Comparison of ENCODE assay signal across 40 cellular contexts in genomic region chr5:32245742-32246141, GRCh38.
"Had no signal": no experiment of that assay in that cellular context is flagged by ENCODE, and none has a peak within 500 bp of the region (broad histone marks: within the 10 kb centered on the region; RNA-seq: fewer than 3 reads in every experiment).

No MANE protein-coding gene starts in this region.

- H3K27ac ChIP-seq: adrenal gland, ascending aorta, body of pancreas, brain microvascular endothelial cell, breast epithelium, cardiac muscle cell had no signal

- H3K9me3 ChIP-seq: adrenal gland, ascending aorta, body of pancreas, breast epithelium had no signal

- H3K27ac Mint-ChIP-seq: activated naive CD4-positive, alpha-beta T cell treated with anti-CD3 and anti-CD28 coated beads for 36 hours; activated naive CD4-positive, alpha-beta T cell treated with anti-CD3 and anti-CD28 coated beads, Interleukin-2, amount 10 ng/mL, durations not matched to agents 7 days and 5 days; activated naive CD4-positive, alpha-beta T cell treated with anti-CD3 and anti-CD28 coated beads, Interleukin-2, amount 50 U/mL, for 24 hours; activated naive CD4-positive, alpha-beta T cell treated with anti-CD3 and anti-CD28 coated beads, Interleukin-2, amount 50 U/mL, for 72 hours; activated naive CD8-positive, alpha-beta T cell; activated naive CD8-positive, alpha-beta T cell treated with anti-CD3 and anti-CD28 coated beads for 36 hours; activated naive CD8-positive, alpha-beta T cell treated with anti-CD3 and anti-CD28 coated beads, Interleukin-2, amount 10 ng/mL, durations not matched to agents 7 days and 5 days; activated naive CD8-positive, alpha-beta T cell treated with anti-CD3 and anti-CD28 coated beads, Interleukin-2, amount 50 U/mL, for 24 hours; activated T-cell treated with anti-CD3 and anti-CD28 coated beads, Interleukin-2, amount 50 U/mL, for 24 hours; activated T-cell treated with anti-CD3 and anti-CD28 coated beads, Interleukin-2, amount 50 U/mL, for 72 hours; activated T-helper 1 cell treated with anti-CD3 and anti-CD28 coated beads, Interleukin-12 subunit alpha, Interleukin-12 subunit beta, Interleukin-2, Interleukin-4 antibody, amounts not matched to agents 30 ng/mL and 10 ng/mL and 1 ng/mL, durations not matched to agents 14 hours and 24 hours and 36 hours; activated T-helper 17 cell treated with anti-CD3 and anti-CD28 coated beads, Interleukin-2, amount 50 U/mL, for 72 hours; activated T-helper 2 cell treated with anti-CD3 and anti-CD28 coated beads, Interferon-gamma antibody, Interleukin-2, Interleukin-4, amounts not matched to agents 10 μg/mL and 5 μg/mL and 100 μg/mL, durations not matched to agents 14 hours and 24 hours and 36 hours; brain had no signal

- ATAC-seq: activated naive CD4-positive, alpha-beta T cell treated with anti-CD3 and anti-CD28 coated beads, Interleukin-2, amount 50 U/mL, for 72 hours; activated naive CD8-positive, alpha-beta T cell treated with anti-CD3 and anti-CD28 coated beads, Interleukin-2, amount 50 U/mL, for 24 hours; activated T-cell treated with anti-CD3 and anti-CD28 coated beads, Interleukin-2, amount 50 U/mL, for 4 hours; activated T-cell treated with anti-CD3 and anti-CD28 coated beads, Interleukin-2, amount 50 U/mL, for 72 hours; activated T-helper 17 cell treated with anti-CD3 and anti-CD28 coated beads, Interleukin-2, amount 50 U/mL, for 72 hours; body of pancreas had no signal

- DNase-seq: activated effector memory CD4-positive, alpha-beta T cell treated with anti-CD3 and anti-CD28 coated beads, Interleukin-2, amount 50 U/mL, for 16 hours; activated effector memory CD4-positive, alpha-beta T cell treated with Interleukin-2 at 50 U/mL for 16 hours; activated gamma-delta T cell; activated gamma-delta T cell treated with Interleukin-2 at 50 U/mL for 16 hours; activated naive CD4-positive, alpha-beta T cell; activated naive CD4-positive, alpha-beta T cell treated with anti-CD3 and anti-CD28 coated beads for 36 hours; activated naive CD4-positive, alpha-beta T cell treated with anti-CD3 and anti-CD28 coated beads, Interleukin-2, amount 10 ng/mL, durations not matched to agents 7 days and 5 days; activated naive CD4-positive, alpha-beta T cell treated with anti-CD3 and anti-CD28 coated beads, Interleukin-2, amount 50 U/mL, for 16 hours; activated naive CD4-positive, alpha-beta T cell treated with Interleukin-2 at 50 U/mL for 16 hours; activated naive CD8-positive, alpha-beta T cell treated with anti-CD3 and anti-CD28 coated beads for 36 hours; activated naive CD8-positive, alpha-beta T cell treated with anti-CD3 and anti-CD28 coated beads, Interleukin-2, amount 10 ng/mL, durations not matched to agents 7 days and 5 days; activated naive CD8-positive, alpha-beta T cell treated with anti-CD3 and anti-CD28 coated beads, Interleukin-2, amount 50 U/mL, for 24 hours; activated T-cell treated with anti-CD3 and anti-CD28 coated beads, Interleukin-2, amount 50 U/mL, for 1 hour; activated T-cell treated with anti-CD3 and anti-CD28 coated beads, Interleukin-2, amount 50 U/mL, for 24 hours; activated T-cell treated with anti-CD3 and anti-CD28 coated beads, Interleukin-2, amount 50 U/mL, for 4 hours; activated T-cell treated with anti-CD3 and anti-CD28 coated beads, Interleukin-2, amount 50 U/mL, for 48 hours; activated T-cell treated with anti-CD3 and anti-CD28 coated beads, Interleukin-2, amount 50 U/mL, for 72 hours; adrenal gland; amniotic stem cell; amygdala; anterior cingulate cortex; aorta; body of pancreas; brain microvascular endothelial cell; caudate nucleus; central memory CD4-positive, alpha-beta T cell; cerebellar nuclear complex had no signal

- H3K9me3 Mint-ChIP-seq: activated naive CD4-positive, alpha-beta T cell treated with anti-CD3 and anti-CD28 coated beads for 36 hours; activated naive CD4-positive, alpha-beta T cell treated with anti-CD3 and anti-CD28 coated beads, Interleukin-2, amount 10 ng/mL, durations not matched to agents 7 days and 5 days; activated naive CD4-positive, alpha-beta T cell treated with anti-CD3 and anti-CD28 coated beads, Interleukin-2, amount 50 U/mL, for 24 hours; activated naive CD4-positive, alpha-beta T cell treated with anti-CD3 and anti-CD28 coated beads, Interleukin-2, amount 50 U/mL, for 72 hours; activated naive CD8-positive, alpha-beta T cell treated with anti-CD3 and anti-CD28 coated beads for 36 hours; activated naive CD8-positive, alpha-beta T cell treated with anti-CD3 and anti-CD28 coated beads, Interleukin-2, amount 10 ng/mL, durations not matched to agents 7 days and 5 days; activated naive CD8-positive, alpha-beta T cell treated with anti-CD3 and anti-CD28 coated beads, Interleukin-2, amount 50 U/mL, for 24 hours; activated T-cell treated with anti-CD3 and anti-CD28 coated beads, Interleukin-2, amount 50 U/mL, for 24 hours; activated T-cell treated with anti-CD3 and anti-CD28 coated beads, Interleukin-2, amount 50 U/mL, for 4 hours; activated T-cell treated with anti-CD3 and anti-CD28 coated beads, Interleukin-2, amount 50 U/mL, for 72 hours; activated T-helper 1 cell treated with anti-CD3 and anti-CD28 coated beads, Interleukin-12 subunit alpha, Interleukin-12 subunit beta, Interleukin-2, Interleukin-4 antibody, amounts not matched to agents 30 ng/mL and 10 ng/mL and 1 ng/mL, durations not matched to agents 14 hours and 24 hours and 36 hours; activated T-helper 17 cell treated with anti-CD3 and anti-CD28 coated beads, Interleukin-2, amount 50 U/mL, for 72 hours; activated T-helper 2 cell treated with anti-CD3 and anti-CD28 coated beads, Interferon-gamma antibody, Interleukin-2, Interleukin-4, amounts not matched to agents 10 μg/mL and 5 μg/mL and 100 μg/mL, durations not matched to agents 14 hours and 24 hours and 36 hours; central memory CD8-positive, alpha-beta T cell had no signal

- H3K4me3 ChIP-seq: adrenal gland, ascending aorta, body of pancreas, breast epithelium, cardiac muscle cell had no signal

- H3K4me3 Mint-ChIP-seq: activated naive CD4-positive, alpha-beta T cell treated with anti-CD3 and anti-CD28 coated beads for 36 hours; activated naive CD4-positive, alpha-beta T cell treated with anti-CD3 and anti-CD28 coated beads, Interleukin-2, amount 10 ng/mL, durations not matched to agents 7 days and 5 days; activated naive CD4-positive, alpha-beta T cell treated with anti-CD3 and anti-CD28 coated beads, Interleukin-2, amount 50 U/mL, for 24 hours; activated naive CD8-positive, alpha-beta T cell; activated naive CD8-positive, alpha-beta T cell treated with anti-CD3 and anti-CD28 coated beads for 36 hours; activated naive CD8-positive, alpha-beta T cell treated with anti-CD3 and anti-CD28 coated beads, Interleukin-2, amount 10 ng/mL, durations not matched to agents 7 days and 5 days; activated naive CD8-positive, alpha-beta T cell treated with anti-CD3 and anti-CD28 coated beads, Interleukin-2, amount 50 U/mL, for 24 hours; activated T-cell treated with anti-CD3 and anti-CD28 coated beads, Interleukin-2, amount 50 U/mL, for 24 hours; activated T-cell treated with anti-CD3 and anti-CD28 coated beads, Interleukin-2, amount 50 U/mL, for 4 hours; activated T-cell treated with anti-CD3 and anti-CD28 coated beads, Interleukin-2, amount 50 U/mL, for 72 hours; activated T-helper 1 cell treated with anti-CD3 and anti-CD28 coated beads, Interleukin-12 subunit alpha, Interleukin-12 subunit beta, Interleukin-2, Interleukin-4 antibody, amounts not matched to agents 30 ng/mL and 10 ng/mL and 1 ng/mL, durations not matched to agents 14 hours and 24 hours and 36 hours; activated T-helper 17 cell treated with anti-CD3 and anti-CD28 coated beads, Interleukin-2, amount 50 U/mL, for 72 hours; brain; central memory CD8-positive, alpha-beta T cell had no signal

- H3K27me3 Mint-ChIP-seq: activated naive CD4-positive, alpha-beta T cell treated with anti-CD3 and anti-CD28 coated beads, Interleukin-2, amount 10 ng/mL, durations not matched to agents 7 days and 5 days; activated naive CD4-positive, alpha-beta T cell treated with anti-CD3 and anti-CD28 coated beads, Interleukin-2, amount 50 U/mL, for 24 hours; activated naive CD8-positive, alpha-beta T cell; activated naive CD8-positive, alpha-beta T cell treated with anti-CD3 and anti-CD28 coated beads for 36 hours; activated naive CD8-positive, alpha-beta T cell treated with anti-CD3 and anti-CD28 coated beads, Interleukin-2, amount 10 ng/mL, durations not matched to agents 7 days and 5 days; activated naive CD8-positive, alpha-beta T cell treated with anti-CD3 and anti-CD28 coated beads, Interleukin-2, amount 50 U/mL, for 24 hours; activated T-cell treated with anti-CD3 and anti-CD28 coated beads, Interleukin-2, amount 50 U/mL, for 24 hours; activated T-helper 17 cell treated with anti-CD3 and anti-CD28 coated beads, Interleukin-2, amount 50 U/mL, for 72 hours; central memory CD8-positive, alpha-beta T cell had no signal

- H3K4me1 Mint-ChIP-seq: activated naive CD4-positive, alpha-beta T cell treated with anti-CD3 and anti-CD28 coated beads, Interleukin-2, amount 10 ng/mL, durations not matched to agents 7 days and 5 days; activated naive CD8-positive, alpha-beta T cell treated with anti-CD3 and anti-CD28 coated beads for 36 hours; activated naive CD8-positive, alpha-beta T cell treated with anti-CD3 and anti-CD28 coated beads, Interleukin-2, amount 10 ng/mL, durations not matched to agents 7 days and 5 days; activated naive CD8-positive, alpha-beta T cell treated with anti-CD3 and anti-CD28 coated beads, Interleukin-2, amount 50 U/mL, for 24 hours; activated T-helper 17 cell treated with anti-CD3 and anti-CD28 coated beads, Interleukin-2, amount 50 U/mL, for 72 hours had no signal

- H3K27me3 ChIP-seq: adrenal gland, ascending aorta, body of pancreas, brain microvascular endothelial cell, breast epithelium, cardiac muscle cell had no signal

- FAIRE-seq: astrocyte, bronchial epithelial cell had no signal

- H3K4me1 ChIP-seq: adrenal gland, ascending aorta, breast epithelium had no signal
